In the genomic region with DNA sequence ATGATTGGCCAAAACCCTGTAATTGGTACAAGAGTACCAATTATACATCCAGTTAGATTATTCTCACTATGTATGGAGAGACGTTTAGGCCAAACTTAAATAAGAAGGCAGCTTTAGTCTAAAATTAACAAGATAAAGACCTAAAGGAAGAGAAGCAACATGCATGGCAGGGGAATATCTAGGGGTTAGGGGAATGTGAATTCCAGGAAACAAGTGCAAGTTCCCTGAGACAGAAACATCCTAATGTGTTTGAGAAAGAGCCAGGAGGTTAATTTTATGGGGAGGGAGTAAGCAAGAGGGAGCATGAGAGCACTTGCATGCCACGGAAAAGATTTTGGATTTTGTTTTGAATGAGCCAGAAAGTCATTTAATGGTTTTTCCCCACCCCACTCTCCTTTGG, we compare ENCODE assay signal across 17 cellular contexts. TPM values are rescaled to one million over a fixed set of nuclear protein-coding genes. Genes with fewer than 3 reads are reported as not detected.
DNase-seq lines count a peak whose midpoint lies in the region; FAIRE-seq and TF ChIP-seq lines count a peak whose summit lies in the region.
"Had no signal": no experiment of that assay in that cellular context is flagged by ENCODE, and none has a peak within 500 bp of the region (broad histone marks: within the 10 kb centered on the region; RNA-seq: fewer than 3 reads in every experiment).

No MANE protein-coding gene starts in this region.

- no peak overlapping the region for H3K4me3 ChIP-seq in HEK293 (ENCODE audit: low read depth, low read length)
- no peak overlapping the region for H3K4me3 ChIP-seq in NT2/D1 (ENCODE audit: insufficient read length, low read depth)
- no peak overlapping the region for H3K4me3 ChIP-seq in H1 (ENCODE audit: extremely low read depth in 1 of 4, insufficient read depth in 2 of 4, low read depth in 3 of 4, low read length in 4 of 4)
- H3K4me3 ChIP-seq in mesenchymal stem cell (ENCODE audit: insufficient read depth in 1 of 2, low read depth in 1 of 2, low read length in 2 of 2): no peak overlapping the region
- H3K4me3 ChIP-seq: A549, GM23248 had no signal

- 19% methylated on average over 2 of the region's 2 CpGs; no CpG with 5 or more reads in 1 of the 2 experiments for WGBS in H1 (ENCODE audit: extremely low coverage in 1 of 2, insufficient coverage in 1 of 2, insufficient read length in 1 of 2, insufficient replicate concordance in 2 of 2, low coverage in 1 of 2, low lambda C conversion rate in 2 of 2, missing lambda C conversion rate in 1 of 2), 2 experiments
- WGBS in mesenchymal stem cell: 44% methylated on average over 1 of the region's 2 CpGs

- H3K79me1 ChIP-seq in H1 (ENCODE audit: low read depth, low read length) (no peaks in the 10 kb centered on the region), mesenchymal stem cell (replicated peaks; ENCODE audit: low read length, poor library complexity, severe bottlenecking) (no peaks in the 10 kb centered on the region)

- H3K4me2 ChIP-seq in H1 (ENCODE audit: insufficient read depth in 1 of 2, low read depth in 2 of 2, low read length in 2 of 2): peak overlapping the region; percentile 19 to 35; a peak in 2 of 4 replicates
- H3K4me2 ChIP-seq in mesenchymal stem cell (ENCODE audit: low read length, poor library complexity, severe bottlenecking): no peak overlapping the region
- H3K4me2 ChIP-seq: A549 had no signal

- no peak for TF ChIP-seq POLR2A in H1 (IDR thresholded peaks at IDR 0.05; ENCODE audit: control extremely low read depth in 1 of 2, low read depth in 2 of 2, low read length in 2 of 2)

- no peak overlapping the region for H2BK120ac ChIP-seq in H1 (replicated peaks; ENCODE audit: low read depth, low read length)
- no peak overlapping the region for H2BK120ac ChIP-seq in mesenchymal stem cell (ENCODE audit: low read depth, low read length)

- H3K4ac ChIP-seq in H1 (replicated peaks; ENCODE audit: insufficient read length, low read depth, low read length): no peak overlapping the region
- no peak overlapping the region for H3K4ac ChIP-seq in mesenchymal stem cell (ENCODE audit: low read depth in 1 of 2, low read length in 2 of 2)

- no peak overlapping the region for H3K23ac ChIP-seq in H1 (ENCODE audit: insufficient read length)
- H3K23ac ChIP-seq in mesenchymal stem cell (ENCODE audit: low read length in 2 of 2): no peak overlapping the region

- CTCF ChIA-PET in HEK293 (lab: Yijun Ruan, JAX) (interaction anchor here (0.6 kb wide), 1 partner anchor 36 kb away, joined by 3 read pairs; no protein-coding TSS in a partner anchor), H1 (lab: Charles Lee; ENCODE audit: partially characterized antibody) (no interaction called here)

- TF ChIP-seq CTCF in HEK293 (tag by site-specific recombination; IDR thresholded peaks at IDR 0.05): no peak
- no peak for TF ChIP-seq CTCF in H1 (IDR thresholded peaks at IDR 0.05; ENCODE audit: control extremely low read depth in 1 of 3, insufficient read depth in 1 of 3, low read depth in 1 of 3, low read length in 3 of 3)

- H3K9me3 ChIP-seq in HEK293 (ENCODE audit: control insufficient read depth, insufficient read depth, low read depth, low read length) (no peaks in the 10 kb centered on the region), NT2/D1 (ENCODE audit: insufficient read depth, low read length) (no peaks in the 10 kb centered on the region), H1 (ENCODE audit: insufficient read depth in 2 of 2, low read depth in 1 of 2, low read length in 1 of 2) (no peaks in the 10 kb centered on the region), mesenchymal stem cell (ENCODE audit: control insufficient read depth, low read length) (no peaks in the 10 kb centered on the region)
- H3K9me3 ChIP-seq: A549, Caco-2 had no signal

- H3K27me3 ChIP-seq in NT2/D1 (ENCODE audit: insufficient read depth, insufficient read length) (no peaks in the 10 kb centered on the region), H1 (replicated peaks in 1 of 4; ENCODE audit: control insufficient read depth in 3 of 4, extremely low read depth in 1 of 4, insufficient read depth in 3 of 4, low read length in 3 of 4) (no peaks in the 10 kb centered on the region), mesenchymal stem cell (ENCODE audit: control insufficient read depth in 1 of 2, insufficient read depth in 1 of 2, low read length in 2 of 2) (peaks cover 3 to 5% of the 10 kb centered on the region in 2 experiments)

- no peak overlapping the region for H3K56ac ChIP-seq in H1 (replicated peaks; ENCODE audit: insufficient read length, low read depth, low read length)

- no peak overlapping the region for H2BK12ac ChIP-seq in H1 (ENCODE audit: low read depth, low read length)
- no peak overlapping the region for H2BK12ac ChIP-seq in mesenchymal stem cell (ENCODE audit: low read length in 2 of 2)

- no peak overlapping the region for H2BK20ac ChIP-seq in H1 (ENCODE audit: low read length)

- no peak overlapping the region for H4K5ac ChIP-seq in H1 (ENCODE audit: insufficient read length, low read depth, low read length)

- H3K23me2 ChIP-seq in H1 (ENCODE audit: low read depth, low read length): no peaks in the 10 kb centered on the region

- H3K79me2 ChIP-seq in H1 (ENCODE audit: control insufficient read depth in 1 of 2, insufficient read depth in 2 of 2, low read length in 2 of 2): no peaks in the 10 kb centered on the region

- H3K27ac ChIP-seq in HEK293 (ENCODE audit: extremely low read depth, low read depth, low read length) (no peak overlapping the region), H1 (ENCODE audit: low read depth, low read length) (no peak overlapping the region), mesenchymal stem cell (ENCODE audit: low read length, poor library complexity, severe bottlenecking) (no peak overlapping the region)
- H3K27ac ChIP-seq: A549, C4-2B, GM23248 had no signal

- H3K4me1 ChIP-seq in HEK293 (ENCODE audit: control insufficient read depth, insufficient read depth, low read length): no peaks in the 10 kb centered on the region
- H3K4me1 ChIP-seq in NT2/D1 (ENCODE audit: insufficient read depth, insufficient read length): no peaks in the 10 kb centered on the region
- peaks cover 0 to 8% (median 5%) of the 10 kb centered on the region in 4 experiments; a peak in 4 of 7 replicates for H3K4me1 ChIP-seq in H1 (replicated peaks in 1 of 4; ENCODE audit: control insufficient read depth in 3 of 4, insufficient read depth in 4 of 4, low read length in 3 of 4)
- H3K4me1 ChIP-seq in mesenchymal stem cell (ENCODE audit: control insufficient read depth, insufficient read depth, low read depth, low read length): no peaks in the 10 kb centered on the region
- H3K4me1 ChIP-seq: A549 had no signal

- H4K91ac ChIP-seq in H1 (replicated peaks; ENCODE audit: insufficient read length, low read length) (no peak overlapping the region), mesenchymal stem cell (ENCODE audit: low read length) (no peak overlapping the region)

- no peak overlapping the region for H2BK5ac ChIP-seq in H1 (ENCODE audit: low read depth, low read length)
- no peak overlapping the region for H2BK5ac ChIP-seq in mesenchymal stem cell (ENCODE audit: low read depth, low read length, poor library complexity, severe bottlenecking)

- H3K9ac ChIP-seq in NT2/D1 (ENCODE audit: insufficient read length, low read depth) (no peak overlapping the region), H1 (replicated peaks in 1 of 4; ENCODE audit: extremely low read depth in 1 of 4, low read depth in 3 of 4, low read length in 3 of 4) (no peak overlapping the region), mesenchymal stem cell (ENCODE audit: low read length) (no peak overlapping the region)
- H3K9ac ChIP-seq: GM23248 had no signal

- in situ Hi-C loops in KBM-7 (cut with MboI; ENCODE audit: low pct_unique_long_range_greater_than_20kb, low sequenced_read_pairs): no loop called here

- H2AK5ac ChIP-seq in H1 (ENCODE audit: low read depth, low read length): no peak overlapping the region
- no peak overlapping the region for H2AK5ac ChIP-seq in mesenchymal stem cell (ENCODE audit: low read length, severe bottlenecking)

- no peaks in the 10 kb centered on the region for H4K20me1 ChIP-seq in H1 (replicated peaks in 1 of 2; ENCODE audit: control insufficient read depth in 1 of 2, insufficient read depth in 2 of 2, low read length in 2 of 2)

- H4K8ac ChIP-seq in H1 (ENCODE audit: extremely low read depth, insufficient read depth, low read length) (no peak overlapping the region), mesenchymal stem cell (ENCODE audit: low read length) (no peak overlapping the region)

- DNase-seq in NT2/D1 (ENCODE audit: low read depth, low spot score) (peak; percentile 15), H1 (ENCODE audit: low read depth in 1 of 2, low spot score in 2 of 2) (no peak), mesenchymal stem cell (no peak), KBM-7 (no peak)
- no peak for DNase-seq in activated CD8-positive, alpha-beta memory T cell treated with anti-CD3 and anti-CD28 coated beads for 24 hours
- DNase-seq: AML-193; Caco-2; CD4-positive, alpha-beta T cell; GM23248; H7 had no signal

- TF ChIP-seq RAD21 in H1 (IDR thresholded peaks at IDR 0.05 in 1 of 2, conservative IDR thresholded peaks at IDR 0.05 in 1 of 2; ENCODE audit: low read depth in 2 of 2, low read length in 2 of 2): no peak

- no peaks in the 10 kb centered on the region for H3K36me3 ChIP-seq in HEK293 (ENCODE audit: control insufficient read depth in 2 of 2, insufficient read depth in 1 of 2, low read length in 2 of 2)
- no peaks in the 10 kb centered on the region for H3K36me3 ChIP-seq in NT2/D1 (ENCODE audit: insufficient read depth, insufficient read length, low read length)
- no peaks in the 10 kb centered on the region for H3K36me3 ChIP-seq in H1 (ENCODE audit: control insufficient read depth in 2 of 4, insufficient read depth in 4 of 4, low read length in 3 of 4)
- H3K36me3 ChIP-seq in mesenchymal stem cell (ENCODE audit: control insufficient read depth in 1 of 2, insufficient read depth in 2 of 2, low read depth in 1 of 2, low read length in 2 of 2): no peaks in the 10 kb centered on the region

- H3K14ac ChIP-seq in H1 (ENCODE audit: insufficient read length) (no peak overlapping the region), mesenchymal stem cell (ENCODE audit: low read length in 2 of 2) (no peak overlapping the region)

- peak; percentile 7 for FAIRE-seq in H1 (lab: Jason Lieb, UNC)
- FAIRE-seq: A549, D721Med, G401.6, GM12891, GM18507 had no signal

- no peak overlapping the region; the same call in 1 of the 2 replicates for H3K18ac ChIP-seq in H1 (ENCODE audit: extremely low read depth, low read length)
- H3K18ac ChIP-seq in mesenchymal stem cell (ENCODE audit: low read depth in 1 of 2, low read length in 2 of 2): no peak overlapping the region

- TF ChIP-seq EP300 in H1 (IDR thresholded peaks at IDR 0.05; ENCODE audit: borderline replicate concordance in 1 of 2, low read depth in 2 of 2, low read length in 2 of 2): no peak

- no peak overlapping the region for H2BK15ac ChIP-seq in H1 (ENCODE audit: low read length)
- no peak overlapping the region for H2BK15ac ChIP-seq in mesenchymal stem cell (ENCODE audit: low read depth, poor library complexity, severe bottlenecking)

- H2AFZ ChIP-seq in H1 (ENCODE audit: low read length): no peak overlapping the region
- H2AFZ ChIP-seq in mesenchymal stem cell (ENCODE audit: low read depth, low read length): no peak overlapping the region
- H2AFZ ChIP-seq: GM23248 had no signal

- POLR2A ChIA-PET in HEK293 (lab: Yijun Ruan, JAX) (no interaction called here), H1 (lab: Charles Lee; ENCODE audit: partially characterized antibody) (interaction anchor here (0.6 kb wide), 1 partner anchor 55 kb away, joined by 3 read pairs; no protein-coding TSS in a partner anchor)

RNA-seq across cellular contexts. Expression of a gene that starts 39.6 kb away (rescaled TPM):
- total RNA-seq in H1 (2021; fragmentation: NEBNext Ultra II Directional; extraction: Animal tissue kit (Norgen Biotek cat#: 25700)): 74.4 and 74.8 TPM in 2 replicates
- 28.2 and 42.2 TPM in 2 replicates for polyA plus RNA-seq in H1 (2011; rRNA removed)
- 25.6 TPM for polyA plus RNA-seq in H1 (2011; cell fraction: cytosol; rRNA removed)
- polyA plus RNA-seq in H1 (2011; cell fraction: nucleus; rRNA removed): 26.6 TPM
- polyA plus RNA-seq in H1 (2012, experiment 1 of 2): 23.9 to 42.1 TPM (median 30.6 TPM) in 4 replicates
- 6.1 TPM for polyA plus RNA-seq in H1 (2012, experiment 2 of 2)
- polyA plus RNA-seq in H1 (2013, experiment 1 of 2): 29.5 TPM
- polyA plus RNA-seq in H1 (2013, experiment 2 of 2): 29.9 TPM
- 76.2 and 77.5 TPM in 2 replicates for polyA minus RNA-seq in H1 (2011; rRNA and poly(A)+ RNA removed)
- 52.0 TPM for polyA minus RNA-seq in H1 (2011; cell fraction: cytosol; rRNA and poly(A)+ RNA removed)
- 90.9 TPM for polyA minus RNA-seq in H1 (2011; cell fraction: nucleus; rRNA and poly(A)+ RNA removed)
- 29.8 TPM for polyA plus RNA-seq in mesenchymal stem cell (2013, experiment 1 of 2)
- polyA plus RNA-seq in mesenchymal stem cell (2013, experiment 2 of 2): 30.0 TPM
